ENCODE assay signal across 8 cellular contexts in genomic region chrX:40175416-40176255, GRCh38.
DNase-seq lines count a peak whose midpoint lies in the region; ATAC-seq, FAIRE-seq and TF ChIP-seq lines count a peak whose summit lies in the region.

No MANE protein-coding gene starts in this region.

- DNase-seq in NCI-H526 (lab: John Stamatoyannopoulos, UW) (peak; percentile 36 to 76), NCI-H526 treated with DMSO at 0.1 percent for 48 hours (lab: John Stamatoyannopoulos, UW) (no peak), SHP77 (lab: John Stamatoyannopoulos, UW) (peak; percentile 29 to 54), glomerular visceral epithelial cell (ENCODE audit: extremely low spot score) (peak; percentile 9), pancreas (peak; percentile 58 to 81 (median 72)), urothelium cell line (ENCODE audit: low spot score) (peak; percentile 30)
- DNase-seq in activated gamma-delta T cell treated with anti-CD3 and anti-CD28 coated beads, Interleukin-2, amount 50 U/mL, for 16 hours (ENCODE audit: low read depth), result peak; percentile 44

- H3K9me3 ChIP-seq in pancreas, result no peaks in the 10 kb centered on the region

- FAIRE-seq in pancreas (lab: Jason Lieb, UNC), result no peak
- no peak for FAIRE-seq in urothelium cell line (lab: Jason Lieb, UNC)

- peak overlapping the region; percentile 26 to 53 (median 42) for H3K4me3 ChIP-seq in pancreas

- 0 to 8% methylated on average over 71 of the region's 71 CpGs for WGBS in pancreas, 2 donors

- intact Hi-C loops in pancreas (cut with DNase I), result loop anchor here in 1 of 3 donors (10.0 kb wide), 1 partner anchor 71 kb away; no protein-coding TSS in a partner anchor

- H3K4me1 ChIP-seq in pancreas, result peaks cover 0 to 5% (median 0%) of the 10 kb centered on the region in 3 donors

- no peaks in the 10 kb centered on the region for H3K36me3 ChIP-seq in pancreas

- TF ChIP-seq CTCF in pancreas (IDR thresholded peaks at IDR 0.05), result no peak

- H3K27me3 ChIP-seq in pancreas, result peaks cover 0 to 11% (median 0%) of the 10 kb centered on the region in 4 donors

- H3K27ac ChIP-seq in pancreas, result peak overlapping the region; percentile 82 to 94 (median 90)

- ATAC-seq in HG03565 (IDR thresholded peaks at IDR 0.05; ENCODE audit: unreplicated experiment) (peak; percentile 37), pancreas (peak; percentile 49 to 65 (median 58))
